ENCODE assay signal across 8 cellular contexts in the genomic region with DNA sequence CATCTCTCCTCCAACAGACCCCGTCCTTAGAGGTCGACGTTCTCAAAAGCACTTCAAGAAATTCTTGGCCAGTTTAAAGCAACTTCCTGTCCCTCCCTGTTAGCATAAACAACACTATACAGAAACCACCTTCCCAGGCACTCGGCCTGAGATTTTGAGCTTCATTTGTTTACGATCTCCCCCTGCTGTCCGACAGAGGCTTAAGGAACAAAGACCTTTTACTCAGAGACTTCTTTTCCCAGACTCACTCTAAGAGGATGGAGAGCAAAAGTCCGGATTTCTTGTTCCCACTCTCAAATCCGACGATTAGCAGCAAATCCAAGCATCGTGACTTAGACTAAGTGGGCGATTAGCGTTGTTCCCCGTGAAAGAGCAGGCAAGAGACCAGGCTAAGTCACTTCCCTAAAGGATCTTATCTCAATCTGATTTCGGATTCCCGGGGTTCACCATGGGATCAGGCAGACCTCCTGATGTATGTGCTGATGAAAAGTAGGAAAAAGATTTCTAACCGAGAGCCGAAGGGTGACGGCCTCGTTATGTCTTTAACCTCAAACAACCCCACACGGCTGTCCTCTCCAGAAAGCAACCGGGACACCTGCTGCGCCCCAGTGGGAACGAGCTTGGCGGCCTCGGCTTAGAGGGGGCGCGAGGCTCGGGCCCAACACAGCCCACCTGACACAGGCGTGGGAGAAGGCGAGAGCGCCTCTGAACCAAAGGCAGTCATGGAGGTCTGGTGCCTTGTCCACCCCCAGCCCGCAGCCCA. TPM values are rescaled to one million over a fixed set of nuclear protein-coding genes. Genes with fewer than 3 reads are reported as not detected.
DNase-seq lines count a peak whose midpoint lies in the region; ATAC-seq and TF ChIP-seq lines count a peak whose summit lies in the region.

No MANE protein-coding gene starts in this region.

- H3K27ac ChIP-seq in DND-41 (ENCODE audit: low read length) (peak overlapping the region; percentile 62), HCT116 (ENCODE audit: low read depth, low read length) (peak overlapping the region; percentile 82), endodermal cell (ENCODE audit: low read depth, low read length) (peak overlapping the region; percentile 90), mesenchymal stem cell (ENCODE audit: low read length, poor library complexity, severe bottlenecking) (peak overlapping the region; percentile 36), stomach (peak overlapping the region; percentile 93 to 97 (median 94))

- TF ChIP-seq EP300 in stomach (IDR thresholded peaks at IDR 0.05) = no peak

- no peaks in the 10 kb centered on the region for H3K27me3 Mint-ChIP-seq in activated CD8-positive, alpha-beta T cell treated with anti-CD3 and anti-CD28 coated beads for 36 hours
- H3K27me3 Mint-ChIP-seq in endodermal cell (ENCODE audit: insufficient read depth) = no peaks in the 10 kb centered on the region

- intact Hi-C loops in HCT116 (cut with micrococcal nuclease) = loop anchor here (1.0 to 5.0 kb wide), 4 partner anchors 25 to 257 kb away; no protein-coding TSS in a partner anchor
- intact Hi-C loops in activated CD8-positive, alpha-beta T cell treated with anti-CD3 and anti-CD28 coated beads for 36 hours (cut with micrococcal nuclease) = loop anchor here (5.0 to 10.0 kb wide), 3 partner anchors 54 to 241 kb away; a partner anchor contains a TSS
- intact Hi-C loops in stomach (cut with DNase I; ENCODE audit: low total_unique reads) = loop anchor here (10.0 kb wide), 1 partner anchor 151 kb away; no protein-coding TSS in a partner anchor

- H4K20me1 ChIP-seq in DND-41 (ENCODE audit: insufficient read depth, low read length) = peaks cover 18% of the 10 kb centered on the region
- no peaks in the 10 kb centered on the region for H4K20me1 ChIP-seq in HCT116 (ENCODE audit: insufficient read depth)

- peak overlapping the region in 1 of 2 experiments; percentile 96 for H3K18ac ChIP-seq in mesenchymal stem cell (ENCODE audit: low read depth in 1 of 2, low read length in 2 of 2)

- ATAC-seq in DND-41 (ENCODE audit: insufficient read depth, low read depth) (no peak; the same call in 2 of the 3 replicates), HCT116 (no peak), GM18519 (IDR thresholded peaks at IDR 0.05; ENCODE audit: low FRiP score, unreplicated experiment) (no peak)
- peak; percentile 6 for ATAC-seq in activated CD8-positive, alpha-beta T cell treated with anti-CD3 and anti-CD28 coated beads for 36 hours

- H3K4ac ChIP-seq in mesenchymal stem cell (ENCODE audit: low read depth in 1 of 2, low read length in 2 of 2) = peak overlapping the region; percentile 48 to 86

- H3K9ac ChIP-seq in DND-41 (ENCODE audit: low read depth, low read length) = peak overlapping the region; percentile 89
- H3K9ac ChIP-seq in HCT116 (ENCODE audit: low read length) = peak overlapping the region; percentile 96
- peak overlapping the region; percentile 75 for H3K9ac ChIP-seq in endodermal cell (ENCODE audit: extremely low read depth, low read length, poor library complexity, severe bottlenecking)
- H3K9ac ChIP-seq in mesenchymal stem cell (ENCODE audit: low read length) = peak overlapping the region; percentile 92

- H3K36me3 ChIP-seq in DND-41 (ENCODE audit: insufficient read depth, low read length) = peaks cover 60% of the 10 kb centered on the region
- H3K36me3 ChIP-seq in HCT116 (ENCODE audit: control insufficient read depth in 1 of 2, insufficient read depth in 2 of 2, low read length in 2 of 2) = peaks cover 0 to 10% of the 10 kb centered on the region in 2 experiments; a peak in 1 of 4 replicates
- peaks cover 39% of the 10 kb centered on the region for H3K36me3 ChIP-seq in endodermal cell (ENCODE audit: control insufficient read depth, insufficient read depth, low read length)
- peaks cover 37% of the 10 kb centered on the region in 2 experiments for H3K36me3 ChIP-seq in mesenchymal stem cell (ENCODE audit: control insufficient read depth in 1 of 2, insufficient read depth in 2 of 2, low read depth in 1 of 2, low read length in 2 of 2)
- peaks cover 15 to 49% (median 44%) of the 10 kb centered on the region in 4 donors for H3K36me3 ChIP-seq in stomach

- H3K36me3 Mint-ChIP-seq in activated CD8-positive, alpha-beta T cell treated with anti-CD3 and anti-CD28 coated beads for 36 hours (ENCODE audit: low read depth) = peaks cover 6% of the 10 kb centered on the region
- H3K36me3 Mint-ChIP-seq in endodermal cell (ENCODE audit: low read depth) = peaks cover 37% of the 10 kb centered on the region

- H3K23ac ChIP-seq in mesenchymal stem cell (ENCODE audit: low read length in 2 of 2) = peak overlapping the region in 1 of 2 experiments; percentile 63

- H3K4me1 Mint-ChIP-seq in activated CD8-positive, alpha-beta T cell treated with anti-CD3 and anti-CD28 coated beads for 36 hours (ENCODE audit: low read depth) = peaks cover 24% of the 10 kb centered on the region
- peaks cover 7% of the 10 kb centered on the region for H3K4me1 Mint-ChIP-seq in endodermal cell

- no peak overlapping the region for H2BK15ac ChIP-seq in mesenchymal stem cell (ENCODE audit: low read depth, poor library complexity, severe bottlenecking)

- H3K4me3 ChIP-seq in DND-41 (ENCODE audit: low read depth in 1 of 2, low read length in 2 of 2) (peak overlapping the region; percentile 58 to 85), HCT116 (replicated peaks in 1 of 2; ENCODE audit: low read depth in 1 of 2, low read length in 2 of 2) (peak overlapping the region; percentile 91 to 95), endodermal cell (ENCODE audit: low read length) (peak overlapping the region; percentile 83), mesenchymal stem cell (ENCODE audit: insufficient read depth in 1 of 2, low read depth in 1 of 2, low read length in 2 of 2) (peak overlapping the region; percentile 98), stomach (peak overlapping the region; percentile 83 to 94 (median 92))

- peak overlapping the region; percentile 64 for H4K91ac ChIP-seq in mesenchymal stem cell (ENCODE audit: low read length)

- H3K4me3 Mint-ChIP-seq in activated CD8-positive, alpha-beta T cell treated with anti-CD3 and anti-CD28 coated beads for 36 hours = peak overlapping the region; percentile 85
- peak overlapping the region; percentile 80 for H3K4me3 Mint-ChIP-seq in endodermal cell

- H3K9me3 ChIP-seq in DND-41 (ENCODE audit: insufficient read depth, low read length, severe bottlenecking) (no peaks in the 10 kb centered on the region), HCT116 (ENCODE audit: control insufficient read depth in 1 of 2, insufficient read depth in 1 of 2, low read depth in 1 of 2, low read length in 2 of 2) (no peaks in the 10 kb centered on the region), endodermal cell (ENCODE audit: control insufficient read depth, low read length) (no peaks in the 10 kb centered on the region), mesenchymal stem cell (ENCODE audit: control insufficient read depth, low read length) (no peaks in the 10 kb centered on the region), stomach (no peaks in the 10 kb centered on the region)

- H2BK12ac ChIP-seq in mesenchymal stem cell (ENCODE audit: low read length in 2 of 2) = no peak overlapping the region

- no peak overlapping the region for H2BK5ac ChIP-seq in mesenchymal stem cell (ENCODE audit: low read depth, low read length, poor library complexity, severe bottlenecking)

- peak overlapping the region; percentile 92 for H4K8ac ChIP-seq in mesenchymal stem cell (ENCODE audit: low read length)

- RAD21 ChIA-PET in HCT116 (lab: Charles Lee; ENCODE audit: low non-redundant PET in 1 of 2, low total read pairs in 2 of 2, uncharacterized antibody in 2 of 2, unreplicated experiment in 2 of 2) = interaction anchor here (0.9 to 1.9 kb wide), 5 partner anchors 17 to 150 kb away, joined by 3 to 5 read pairs (median 4); no protein-coding TSS in a partner anchor

- peaks cover 23% of the 10 kb centered on the region for H3K79me1 ChIP-seq in mesenchymal stem cell (replicated peaks; ENCODE audit: low read length, poor library complexity, severe bottlenecking)

- BruUV-seq in HCT116 (replicated peaks; lab: Mats Ljungman, UMichigan) = TSS peak; percentile 74

- peak; percentile 51 for DNase-seq in DND-41
- peak; percentile 51 for DNase-seq in HCT116 (ENCODE audit: low read depth, low spot score)
- DNase-seq in NCI-H446 treated with DMSO at 0.1 percent for 48 hours (lab: John Stamatoyannopoulos, UW) = peak; percentile 35
- peak; percentile 72 for DNase-seq in activated CD8-positive, alpha-beta T cell treated with anti-CD3 and anti-CD28 coated beads for 36 hours
- peak; percentile 92 for DNase-seq in endodermal cell
- DNase-seq in mesenchymal stem cell = peak; percentile 95
- DNase-seq in stomach = peak; percentile 64

- POLR2A ChIA-PET in HCT116 (lab: Charles Lee) = interaction anchor here (0.7 to 2.8 kb wide), 9 partner anchors 11 to 262 kb away, joined by 3 to 14 read pairs (median 4); a partner anchor contains a TSS
- POLR2A ChIA-PET in activated CD8-positive, alpha-beta T cell treated with anti-CD3 and anti-CD28 coated beads for 36 hours (lab: Charles Lee) = interaction anchor here (0.6 to 2.3 kb wide), 16 partner anchors 11 to 315 kb away, joined by 3 to 9 read pairs (median 4); a partner anchor contains a TSS

- TF ChIP-seq POLR2A in HCT116 (IDR thresholded peaks at IDR 0.05; ENCODE audit: borderline replicate concordance, extremely low read depth, insufficient read depth, insufficient read length) (no peak), stomach (IDR thresholded peaks at IDR 0.05) (no peak)

- CTCF ChIA-PET in HCT116 (lab: Charles Lee) = interaction anchor here (0.5 to 2.5 kb wide), 11 partner anchors 17 to 458 kb away, joined by 3 to 22 read pairs (median 4); no protein-coding TSS in a partner anchor
- CTCF ChIA-PET in activated CD8-positive, alpha-beta T cell treated with anti-CD3 and anti-CD28 coated beads for 36 hours (lab: Charles Lee) = interaction anchor here (0.6 to 3.3 kb wide), 30 partner anchors 10 to 257 kb away, joined by 3 to 49 read pairs (median 4); a partner anchor contains a TSS

- H2AFZ ChIP-seq in DND-41 (ENCODE audit: low read depth, low read length) (peak overlapping the region; percentile 75), HCT116 (ENCODE audit: low read depth, low read length, poor library complexity, severe bottlenecking) (no peak overlapping the region), mesenchymal stem cell (ENCODE audit: low read depth, low read length) (peak overlapping the region; percentile 90)

- WGBS in endodermal cell (ENCODE audit: insufficient coverage in 1 of 2, insufficient read length in 1 of 2), 2 experiments = 1 to 3% methylated on average over 31 to 32 of the region's 32 CpGs
- 1% methylated on average over 30 of the region's 32 CpGs for WGBS in mesenchymal stem cell
- 0 to 1% (median 0%) methylated on average over 21 to 32 of the region's 32 CpGs for WGBS in stomach, 5 donors

- H3K4me2 ChIP-seq in DND-41 (ENCODE audit: insufficient read depth, low read length) (peak overlapping the region; percentile 76), HCT116 (ENCODE audit: low read length) (peak overlapping the region; percentile 84), mesenchymal stem cell (ENCODE audit: low read length, poor library complexity, severe bottlenecking) (peak overlapping the region; percentile 94)

- peak; percentile 89 for TF ChIP-seq RAD21 in HCT116 (IDR thresholded peaks at IDR 0.05; ENCODE audit: low read depth)

- no peaks in the 10 kb centered on the region for H3K9me3 Mint-ChIP-seq in activated CD8-positive, alpha-beta T cell treated with anti-CD3 and anti-CD28 coated beads for 36 hours
- H3K9me3 Mint-ChIP-seq in endodermal cell = no peaks in the 10 kb centered on the region

- H2AK5ac ChIP-seq in mesenchymal stem cell (ENCODE audit: low read length, severe bottlenecking) = no peak overlapping the region

- no peaks in the 10 kb centered on the region for H3K27me3 ChIP-seq in DND-41 (ENCODE audit: insufficient read depth, low read length, poor library complexity)
- H3K27me3 ChIP-seq in HCT116 (ENCODE audit: insufficient read depth, low read length) = no peaks in the 10 kb centered on the region
- no peaks in the 10 kb centered on the region for H3K27me3 ChIP-seq in endodermal cell (ENCODE audit: control insufficient read depth, insufficient read depth, low read length, poor library complexity, severe bottlenecking)
- H3K27me3 ChIP-seq in mesenchymal stem cell (ENCODE audit: control insufficient read depth in 1 of 2, insufficient read depth in 1 of 2, low read length in 2 of 2) = no peaks in the 10 kb centered on the region
- H3K27me3 ChIP-seq in stomach = no peaks in the 10 kb centered on the region

- H3K27ac Mint-ChIP-seq in activated CD8-positive, alpha-beta T cell treated with anti-CD3 and anti-CD28 coated beads for 36 hours = peak overlapping the region; percentile 78
- peak overlapping the region; percentile 97 for H3K27ac Mint-ChIP-seq in endodermal cell

- TF ChIP-seq CTCF in DND-41 (IDR thresholded peaks at IDR 0.05; ENCODE audit: borderline replicate concordance, extremely low read depth, low read length, poor library complexity, severe bottlenecking) = peak; percentile 63
- peak; percentile 52 to 75 (median 59); a peak in 5 of 6 replicates for TF ChIP-seq CTCF in HCT116 (IDR thresholded peaks at IDR 0.05 in 2 of 3, conservative IDR thresholded peaks at IDR 0.05 in 1 of 3; ENCODE audit: borderline replicate concordance in 1 of 3, insufficient read depth in 1 of 3, low read depth in 2 of 3, low read length in 2 of 3)
- TF ChIP-seq CTCF in activated CD8-positive, alpha-beta T cell treated with anti-CD3 and anti-CD28 coated beads for 36 hours (IDR thresholded peaks at IDR 0.05) = peak; percentile 63
- TF ChIP-seq CTCF in endodermal cell (conservative IDR thresholded peaks at IDR 0.05) = peak; percentile 75
- TF ChIP-seq CTCF in stomach (IDR thresholded peaks at IDR 0.05) = peak in 5 of 7 experiments; percentile 36 to 70 (median 51)

- H3K9me2 ChIP-seq in HCT116 (ENCODE audit: insufficient read depth) = no peaks in the 10 kb centered on the region

- H3K4me1 ChIP-seq in DND-41 (ENCODE audit: insufficient read depth, low read length) = peaks cover 32% of the 10 kb centered on the region
- peaks cover 13 to 32% of the 10 kb centered on the region in 2 experiments for H3K4me1 ChIP-seq in HCT116 (ENCODE audit: control insufficient read depth in 1 of 2, insufficient read depth in 2 of 2, low read length in 2 of 2)
- no peaks in the 10 kb centered on the region for H3K4me1 ChIP-seq in endodermal cell (ENCODE audit: control insufficient read depth, insufficient read depth, low read length)
- peaks cover 7% of the 10 kb centered on the region for H3K4me1 ChIP-seq in mesenchymal stem cell (ENCODE audit: control insufficient read depth, insufficient read depth, low read depth, low read length)
- H3K4me1 ChIP-seq in stomach = peaks cover 40 to 67% (median 63%) of the 10 kb centered on the region in 4 donors

- peaks cover 51% of the 10 kb centered on the region for H3K79me2 ChIP-seq in DND-41 (ENCODE audit: insufficient read depth, low read length)
- H3K79me2 ChIP-seq in HCT116 (ENCODE audit: insufficient read depth, low read length) = peaks cover 29% of the 10 kb centered on the region

- peak overlapping the region in 1 of 2 experiments; percentile 76 for H3K14ac ChIP-seq in mesenchymal stem cell (ENCODE audit: low read length in 2 of 2)

- H2BK120ac ChIP-seq in mesenchymal stem cell (ENCODE audit: low read depth, low read length) = no peak overlapping the region

RNA-seq across cellular contexts. Expression of a gene that starts 0.6 kb away (rescaled TPM):
- total RNA-seq in HCT116 (2021; ENCODE audit: unreplicated experiment) (25.6 TPM), endodermal cell (10 to 100 TPM; 22.2 to 30.0 TPM), stomach (10 to 100 TPM; 38.0 to 97.6 (median 93.4) TPM)
- 20.6 and 22.2 TPM in 2 replicates for polyA plus RNA-seq in HCT116 (2012)
- 10 to 100 TPM; 16.5 to 16.7 TPM for total RNA-seq in activated CD8-positive, alpha-beta T cell treated with anti-CD3 and anti-CD28 coated beads for 36 hours
- polyA plus RNA-seq in endodermal cell (2013, experiment 1 of 2) = 21.5 TPM
- 19.5 TPM for polyA plus RNA-seq in endodermal cell (2013, experiment 2 of 2)
- 18.7 TPM for polyA plus RNA-seq in mesenchymal stem cell (2013, experiment 1 of 2)
- polyA plus RNA-seq in mesenchymal stem cell (2013, experiment 2 of 2) = 20.5 TPM
- 10 to 100 TPM; 22.9 to 27.1 (median 26.6) TPM for polyA plus RNA-seq in stomach

RNA-seq across cellular contexts. Expression of a gene that starts 23.3 kb away (rescaled TPM):
- total RNA-seq in HCT116 (2021; ENCODE audit: unreplicated experiment) = 227 TPM
- polyA plus RNA-seq in HCT116 (2012) = 118 and 151 TPM in 2 replicates
- 10 to 100 TPM; 12.6 to 16.8 TPM for total RNA-seq in activated CD8-positive, alpha-beta T cell treated with anti-CD3 and anti-CD28 coated beads for 36 hours
- total RNA-seq in endodermal cell = 10 to 100 TPM; 75.5 to 90.0 TPM
- 32.2 TPM for polyA plus RNA-seq in endodermal cell (2013, experiment 1 of 2)
- 32.5 TPM for polyA plus RNA-seq in endodermal cell (2013, experiment 2 of 2)
- polyA plus RNA-seq in mesenchymal stem cell (2013, experiment 1 of 2) = 112 TPM
- 111 TPM for polyA plus RNA-seq in mesenchymal stem cell (2013, experiment 2 of 2)
- 100 to 1,000 TPM in 3 of 5 donors, 10 to 100 TPM in 2; 74.2 to 158 (median 107) TPM for total RNA-seq in stomach
- 10 to 100 TPM; 45.2 to 61.3 (median 54.4) TPM for polyA plus RNA-seq in stomach

RNA-seq across cellular contexts. Expression of a gene that starts 46.8 kb away (rescaled TPM):
- total RNA-seq in HCT116 (2021; ENCODE audit: unreplicated experiment) (71.2 TPM), endodermal cell (10 to 100 TPM; 62.6 TPM), stomach (10 to 100 TPM; 12.1 to 61.7 (median 23.9) TPM)
- polyA plus RNA-seq in HCT116 (2012) = 36.0 and 42.7 TPM in 2 replicates
- total RNA-seq in activated CD8-positive, alpha-beta T cell treated with anti-CD3 and anti-CD28 coated beads for 36 hours = 10 to 100 TPM; 31.7 to 34.4 TPM
- 43.6 TPM for polyA plus RNA-seq in endodermal cell (2013, experiment 1 of 2)
- 42.3 TPM for polyA plus RNA-seq in endodermal cell (2013, experiment 2 of 2)
- 71.7 TPM for polyA plus RNA-seq in mesenchymal stem cell (2013, experiment 1 of 2)
- polyA plus RNA-seq in mesenchymal stem cell (2013, experiment 2 of 2) = 78.4 TPM
- polyA plus RNA-seq in stomach = 10 to 100 TPM; 19.5 to 27.0 (median 21.8) TPM

RNA-seq across cellular contexts. Expression of a gene that starts 59.8 kb away (rescaled TPM):
- total RNA-seq in HCT116 (2021; ENCODE audit: unreplicated experiment) (55.5 TPM), endodermal cell (10 to 100 TPM; 50.5 to 52.3 TPM), stomach (10 to 100 TPM; 18.2 to 87.5 (median 53.5) TPM)
- 32.2 and 38.8 TPM in 2 replicates for polyA plus RNA-seq in HCT116 (2012)
- 10 to 100 TPM; 12.1 to 12.9 TPM for total RNA-seq in activated CD8-positive, alpha-beta T cell treated with anti-CD3 and anti-CD28 coated beads for 36 hours
- 44.9 TPM for polyA plus RNA-seq in endodermal cell (2013, experiment 1 of 2)
- polyA plus RNA-seq in endodermal cell (2013, experiment 2 of 2) = 43.6 TPM
- 51.6 TPM for polyA plus RNA-seq in mesenchymal stem cell (2013, experiment 1 of 2)
- 53.7 TPM for polyA plus RNA-seq in mesenchymal stem cell (2013, experiment 2 of 2)
- polyA plus RNA-seq in stomach = 10 to 100 TPM; 18.0 to 40.5 (median 32.9) TPM

Comparison
In these comparisons a context has a peak if more than half of its experiments do, and no peak if none do; other contexts are left out.
1. DNase-seq: peak in every context shown above with its lines; median percentile 95 in mesenchymal stem cell; 92 in endodermal cell; 72 in activated CD8-positive, alpha-beta T cell treated with anti-CD3 and anti-CD28 coated beads for 36 hours; 64 in stomach; 51 in DND-41; 51 in HCT116; 35 in NCI-H446 treated with DMSO at 0.1 percent for 48 hours.
2. H3K27ac ChIP-seq: peak in every context shown above with its lines; median percentile 94 in stomach; 90 in endodermal cell; 82 in HCT116; 62 in DND-41; 36 in mesenchymal stem cell.
3. RNA of a gene that starts 23.3 kb away (total RNA-seq): 227 TPM in HCT116 (single experiment), 74.2 to 158 TPM in stomach and 75.5 to 90.0 TPM in endodermal cell; 12.6 to 16.8 TPM in activated CD8-positive, alpha-beta T cell treated with anti-CD3 and anti-CD28 coated beads for 36 hours; every median in the first group is over 4 times any median in the second.
4. Peak in every context shown above with its lines, with median percentiles within 50 percentile points of each other: H3K4me2 ChIP-seq, H3K4me3 ChIP-seq, H3K9ac ChIP-seq and CTCF ChIP-seq.